8 cellular contexts compared by ENCODE assay signal in genomic region chrX:109270580-109271484, GRCh38.
DNase-seq lines count a peak whose midpoint lies in the region; ATAC-seq and TF ChIP-seq lines count a peak whose summit lies in the region.

No MANE protein-coding gene starts in this region.

- DNase-seq in DMS79 treated with DMSO at 0.1 percent for 48 hours (lab: John Stamatoyannopoulos, UW) (peak; percentile 80), T1000 (lab: John Stamatoyannopoulos, UW) (peak; percentile 7), hippocampal formation (lab: John Stamatoyannopoulos, UW) (no peak), uterus (no peak), NCI-H1436 treated with DMSO at 0.1 percent for 48 hours (lab: John Stamatoyannopoulos, UW) (no peak)
- DNase-seq in stimulated activated CD8-positive, alpha-beta memory T cell treated with anti-CD3 and anti-CD28 coated beads, Interleukin-4, amount 100 ng/mL, for 48 hours, result peak; percentile 41

- no peak overlapping the region for H3K4me3 ChIP-seq in uterus

- H3K27ac ChIP-seq in uterus, result no peak overlapping the region

- no peaks in the 10 kb centered on the region for H3K9me3 ChIP-seq in uterus

- no peaks in the 10 kb centered on the region for H3K27me3 ChIP-seq in uterus

- intact Hi-C loops in uterus (cut with DNase I; ENCODE audit: low total_unique reads), result no loop called here

- ATAC-seq in GM19397 (IDR thresholded peaks at IDR 0.05; ENCODE audit: unreplicated experiment) (peak; percentile 95), HG03280 (IDR thresholded peaks at IDR 0.05; ENCODE audit: unreplicated experiment) (peak; percentile 97)

- H3K36me3 ChIP-seq in uterus, result no peaks in the 10 kb centered on the region

- no peak for TF ChIP-seq CTCF in uterus (IDR thresholded peaks at IDR 0.05)

- H3K4me1 ChIP-seq in uterus, result no peaks in the 10 kb centered on the region

- no peak for TF ChIP-seq POLR2A in uterus (IDR thresholded peaks at IDR 0.05)

Comparison
In these comparisons a context has a peak if more than half of its experiments do, and no peak if none do; other contexts are left out.
1. DNase-seq: peak in DMS79 treated with DMSO at 0.1 percent for 48 hours (single experiment), T1000 (single experiment) and stimulated activated CD8-positive, alpha-beta memory T cell treated with anti-CD3 and anti-CD28 coated beads, Interleukin-4, amount 100 ng/mL, for 48 hours (single experiment); none in hippocampal formation (0 of 2), uterus (0 of 2) and NCI-H1436 treated with DMSO at 0.1 percent for 48 hours (single experiment).